In the genomic region with DNA sequence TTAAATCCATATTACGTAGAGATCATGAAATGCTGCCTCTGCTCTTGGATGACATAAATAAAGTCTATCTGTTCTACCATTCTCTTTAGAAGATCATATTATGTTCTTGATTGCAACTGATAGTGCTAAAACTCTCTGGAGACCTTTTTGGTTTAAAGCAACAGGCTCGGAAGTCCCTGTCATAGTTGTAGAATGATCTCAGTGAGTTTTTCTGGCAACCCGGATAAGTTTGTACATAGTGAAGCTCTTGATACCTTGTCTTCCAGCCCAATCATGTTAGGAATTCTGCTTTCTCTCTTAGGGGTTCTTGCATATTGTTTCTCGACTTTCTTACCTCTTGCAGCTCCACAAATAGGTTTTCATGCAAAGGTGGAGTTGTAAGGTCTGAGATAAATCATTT, we compare ENCODE assay signal across 20 cellular contexts.
"Had no signal": no experiment of that assay in that cellular context is flagged by ENCODE, and none has a peak within 500 bp of the region (broad histone marks: within the 10 kb centered on the region; RNA-seq: fewer than 3 reads in every experiment).

No MANE protein-coding gene starts in this region.

- H3K27me3 ChIP-seq: colonic mucosa, esophagus squamous epithelium, foreskin keratinocyte, left lung, pancreas, suprapubic skin, thyroid gland, upper lobe of right lung, vagina had no signal

- H3K9me3 ChIP-seq: colonic mucosa, pancreas, upper lobe of right lung had no signal

- ATAC-seq: foreskin keratinocyte, left lung, pancreas, sciatic nerve, upper lobe of right lung had no signal

- H3K36me3 ChIP-seq: colonic mucosa, thyroid gland had no signal

- DNase-seq: colonic mucosa; esophagus squamous epithelium; foreskin keratinocyte; head of caudate nucleus; hypothalamus; left lung; mesenchymal stem cell; midbrain; naive B cell; occipital lobe; pancreas; small intestine; stimulated activated CD4-positive, alpha-beta T cell treated with anti-CD3 and anti-CD28 coated beads, Interleukin-2, amount 100 ng/mL, for 48 hours; stimulated activated naive CD4-positive, alpha-beta T cell treated with Interleukin-2 at 50 U/mL for 16 hours; thyroid gland; upper lobe of right lung had no signal

- H3K4me1 ChIP-seq: colonic mucosa, esophagus squamous epithelium, foreskin keratinocyte, left lung, pancreas, suprapubic skin, thyroid gland, upper lobe of right lung, vagina had no signal

- H3K4me3 ChIP-seq: colonic mucosa, esophagus squamous epithelium, left lung, lung, pancreas, suprapubic skin, thyroid gland, upper lobe of right lung, vagina had no signal

- H3K27ac ChIP-seq: colonic mucosa, esophagus squamous epithelium, foreskin keratinocyte, left lung, pancreas, suprapubic skin, thyroid gland, upper lobe of right lung, vagina had no signal
